ENCODE assay signal across 20 cellular contexts in genomic region chr4:133390198-133390855, GRCh38.
"Had no signal": no experiment of that assay in that cellular context is flagged by ENCODE, and none has a peak within 500 bp of the region (broad histone marks: within the 10 kb centered on the region; RNA-seq: fewer than 3 reads in every experiment).

No MANE protein-coding gene starts in this region.

- H3K4me3 ChIP-seq: body of pancreas, gastroesophageal sphincter, lung, mucosa of descending colon, right atrium auricular region, transverse colon had no signal

- H3K4me1 ChIP-seq: body of pancreas, gastroesophageal sphincter, right atrium auricular region, transverse colon had no signal

- H3K36me3 ChIP-seq: gastroesophageal sphincter, right atrium auricular region, transverse colon had no signal

- H3K27me3 ChIP-seq: body of pancreas, gastroesophageal sphincter, right atrium auricular region, transverse colon had no signal

- H3K9me3 ChIP-seq: body of pancreas, gastroesophageal sphincter, mucosa of descending colon, right atrium auricular region, transverse colon had no signal

- DNase-seq: activated CD4-positive, alpha-beta T cell treated with anti-CD3 and anti-CD28 coated beads, Interleukin-2, amount 50 U/mL, for 48 hours; activated CD4-positive, CD25-positive, alpha-beta regulatory T cell treated with anti-CD3 and anti-CD28 coated beads, Interleukin-2, amount 50 U/mL, for 72 hours; activated effector memory CD4-positive, alpha-beta T cell treated with Interleukin-2 at 50 U/mL for 16 hours; activated T-cell treated with anti-CD3 and anti-CD28 coated beads, Interleukin-2, amount 50 U/mL, for 4 hours; body of pancreas; effector memory CD8-positive, alpha-beta T cell; erythroblast; mucosa of descending colon; naive thymus-derived CD4-positive, alpha-beta T cell; nucleus accumbens; small intestine; stimulated activated CD4-positive, alpha-beta T cell treated with anti-CD3 and anti-CD28 coated beads, Interleukin-4, amount 100 ng/mL, for 4 hours; stimulated activated CD8-positive, alpha-beta memory T cell treated with anti-CD3 and anti-CD28 coated beads, Interleukin-4, amount 100 ng/mL, for 48 hours; stimulated activated naive CD8-positive, alpha-beta T cell treated with anti-CD3 and anti-CD28 coated beads, Interleukin-15, Interleukin-2, amounts not matched to agents 100 U/mL and 50 U/mL, for 24 hours; T-cell; T-helper 9 cell; transverse colon had no signal

- ATAC-seq: activated T-cell treated with anti-CD3 and anti-CD28 coated beads, Interleukin-2, amount 50 U/mL, for 4 hours; body of pancreas; effector memory CD8-positive, alpha-beta T cell; gastroesophageal sphincter; mucosa of descending colon; naive thymus-derived CD4-positive, alpha-beta T cell; stimulated activated naive CD8-positive, alpha-beta T cell treated with anti-CD3 and anti-CD28 coated beads, Interleukin-15, Interleukin-2, amounts not matched to agents 100 U/mL and 50 U/mL, for 24 hours; T-cell had no signal

- H3K27ac ChIP-seq: body of pancreas, gastroesophageal sphincter, right atrium auricular region, transverse colon had no signal
